Comparison of ENCODE assay signal across 1 cellular context in genomic region chr3:188299068-188299467, GRCh38.
TF ChIP-seq lines count a peak whose summit lies in the region.

No MANE protein-coding gene starts in this region.

TF ChIP-seq in IMR-90, 13 proteins besides CTCF, POLR2A, EP300 and RAD21 (continued from another document):
- TF ChIP-seq ELK1 (IDR thresholded peaks at IDR 0.05; ENCODE audit: borderline replicate concordance, low read depth, low read length) (no peak), MXI1 (IDR thresholded peaks at IDR 0.05; ENCODE audit: borderline replicate concordance, low read depth, low read length) (no peak), RFX5 (IDR thresholded peaks at IDR 0.05; ENCODE audit: low read depth, low read length) (no peak)
